In the genomic region with DNA sequence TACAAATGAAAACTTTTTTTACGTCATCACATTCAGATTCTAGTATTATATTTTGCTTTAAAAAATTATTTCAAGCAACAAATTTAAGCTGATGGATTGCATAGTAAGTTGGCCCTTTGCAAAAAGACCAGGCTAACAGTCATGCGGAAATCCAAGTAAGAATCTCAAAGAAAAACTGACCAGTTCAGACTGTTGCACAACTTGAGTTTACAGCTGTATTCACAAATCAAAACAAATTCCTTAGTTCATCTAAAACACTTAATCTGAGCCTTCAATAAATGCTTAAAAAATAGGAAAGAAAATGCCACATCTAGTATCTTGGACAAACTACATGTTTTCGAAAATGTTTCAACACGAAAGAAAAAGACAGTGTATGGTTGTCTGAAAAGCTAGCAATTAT, we compare ENCODE assay signal across 1 cellular context.
TF ChIP-seq lines count a peak whose summit lies in the region.

No MANE protein-coding gene starts in this region.

TF ChIP-seq in liver, 16 proteins besides CTCF, POLR2A, EP300 and RAD21 (continued from another document):
- TF ChIP-seq, protein P1, sequence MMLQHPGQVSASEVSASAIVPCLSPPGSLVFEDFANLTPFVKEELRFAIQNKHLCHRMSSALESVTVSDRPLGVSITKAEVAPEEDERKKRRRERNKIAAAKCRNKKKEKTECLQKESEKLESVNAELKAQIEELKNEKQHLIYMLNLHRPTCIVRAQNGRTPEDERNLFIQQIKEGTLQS (IDR thresholded peaks at IDR 0.05) = no peak
- no peak for TF ChIP-seq YY1 (IDR thresholded peaks at IDR 0.05)
TF ChIP-seq in liver: peak in this region for 0.
